In genomic region chr12:20601668-20602280, GRCh38 we compare ENCODE assay signal across 8 cellular contexts.
DNase-seq lines count a peak whose midpoint lies in the region; ATAC-seq and TF ChIP-seq lines count a peak whose summit lies in the region.

No MANE protein-coding gene starts in this region.

- H3K36me3 ChIP-seq in DND-41 (ENCODE audit: insufficient read depth, low read length) (no peaks in the 10 kb centered on the region), breast epithelium (no peaks in the 10 kb centered on the region), liver (ENCODE audit: control insufficient read depth in 4 of 4, insufficient read depth in 3 of 4, low read depth in 1 of 4, low read length in 3 of 4) (no peaks in the 10 kb centered on the region), spleen (no peaks in the 10 kb centered on the region), suprapubic skin (no peaks in the 10 kb centered on the region)

- no peak overlapping the region for H2AFZ ChIP-seq in DND-41 (ENCODE audit: low read depth, low read length)

- H3K27me3 ChIP-seq in DND-41 (ENCODE audit: insufficient read depth, low read length, poor library complexity) = no peaks in the 10 kb centered on the region
- no peaks in the 10 kb centered on the region for H3K27me3 ChIP-seq in breast epithelium
- no peaks in the 10 kb centered on the region for H3K27me3 ChIP-seq in liver (ENCODE audit: control insufficient read depth in 4 of 4, insufficient read depth in 4 of 4, low read length in 3 of 4)
- no peaks in the 10 kb centered on the region for H3K27me3 ChIP-seq in spleen (replicated peaks in 1 of 7)
- no peaks in the 10 kb centered on the region for H3K27me3 ChIP-seq in suprapubic skin

- H3K9ac ChIP-seq in DND-41 (ENCODE audit: low read depth, low read length) (no peak overlapping the region), liver (ENCODE audit: low read depth in 1 of 2, low read length in 2 of 2) (no peak overlapping the region)

- peak; percentile 76 to 78 for TF ChIP-seq RAD21 in liver (IDR thresholded peaks at IDR 0.05)

- TF ChIP-seq EP300 in suprapubic skin (IDR thresholded peaks at IDR 0.05) = no peak

- H3K9me3 ChIP-seq in DND-41 (ENCODE audit: insufficient read depth, low read length, severe bottlenecking) (no peaks in the 10 kb centered on the region), breast epithelium (no peaks in the 10 kb centered on the region), liver (ENCODE audit: control insufficient read depth in 4 of 4, low read length in 3 of 4) (no peaks in the 10 kb centered on the region), spleen (no peaks in the 10 kb centered on the region), suprapubic skin (no peaks in the 10 kb centered on the region)

- POLR2A ChIA-PET in activated CD4-positive, alpha-beta T cell treated with anti-CD3 and anti-CD28 coated beads, Interleukin-2, amount 10 ng/mL, durations not matched to agents 7 days and 5 days (lab: Charles Lee) = no interaction called here

- no peak overlapping the region for H3K4me3 Mint-ChIP-seq in activated CD4-positive, alpha-beta T cell treated with anti-CD3 and anti-CD28 coated beads, Interleukin-2, amount 10 ng/mL, durations not matched to agents 7 days and 5 days

- TF ChIP-seq CTCF in DND-41 (IDR thresholded peaks at IDR 0.05; ENCODE audit: borderline replicate concordance, extremely low read depth, low read length, poor library complexity, severe bottlenecking) = peak; percentile 44
- TF ChIP-seq CTCF in breast epithelium (IDR thresholded peaks at IDR 0.05) = peak in 2 of 3 donors; percentile 26 to 34
- peak; percentile 55 for TF ChIP-seq CTCF in liver (IDR thresholded peaks at IDR 0.05; ENCODE audit: low read depth, low read length, missing input control)
- peak in 3 of 11 experiments; percentile 10 to 19 (median 19) for TF ChIP-seq CTCF in spleen (IDR thresholded peaks at IDR 0.05 in 8 of 11, conservative IDR thresholded peaks at IDR 0.05 in 3 of 11)
- peak in 1 of 2 donors; percentile 23 for TF ChIP-seq CTCF in suprapubic skin (IDR thresholded peaks at IDR 0.05)

- TF ChIP-seq POLR2A in breast epithelium (IDR thresholded peaks at IDR 0.05) (no peak), spleen (IDR thresholded peaks at IDR 0.05) (no peak), suprapubic skin (IDR thresholded peaks at IDR 0.05) (no peak)

- H4K20me1 ChIP-seq in DND-41 (ENCODE audit: insufficient read depth, low read length) = no peaks in the 10 kb centered on the region

- H3K4me1 ChIP-seq in DND-41 (ENCODE audit: insufficient read depth, low read length) (no peaks in the 10 kb centered on the region), breast epithelium (no peaks in the 10 kb centered on the region), liver (ENCODE audit: control insufficient read depth in 4 of 4, insufficient read depth in 4 of 4, low read length in 3 of 4) (no peaks in the 10 kb centered on the region), spleen (no peaks in the 10 kb centered on the region), suprapubic skin (no peaks in the 10 kb centered on the region)

- no peak overlapping the region for H3K27ac ChIP-seq in DND-41 (ENCODE audit: low read length)
- peak overlapping the region in 1 of 2 donors; percentile 50 for H3K27ac ChIP-seq in breast epithelium
- H3K27ac ChIP-seq in liver (ENCODE audit: low read depth in 1 of 2, low read length in 2 of 2) = no peak overlapping the region
- no peak overlapping the region for H3K27ac ChIP-seq in spleen
- H3K27ac ChIP-seq in suprapubic skin = no peak overlapping the region

- H3K4me2 ChIP-seq in DND-41 (ENCODE audit: insufficient read depth, low read length) = no peak overlapping the region

- H3K27ac Mint-ChIP-seq in activated CD4-positive, alpha-beta T cell treated with anti-CD3 and anti-CD28 coated beads, Interleukin-2, amount 10 ng/mL, durations not matched to agents 7 days and 5 days = no peak overlapping the region

- no peaks in the 10 kb centered on the region for H3K79me2 ChIP-seq in DND-41 (ENCODE audit: insufficient read depth, low read length)

- H3K36me3 Mint-ChIP-seq in activated CD4-positive, alpha-beta T cell treated with anti-CD3 and anti-CD28 coated beads, Interleukin-2, amount 10 ng/mL, durations not matched to agents 7 days and 5 days (ENCODE audit: low read depth) = no peaks in the 10 kb centered on the region

- CTCF ChIA-PET in activated CD4-positive, alpha-beta T cell treated with anti-CD3 and anti-CD28 coated beads, Interleukin-2, amount 10 ng/mL, durations not matched to agents 7 days and 5 days (lab: Charles Lee) = no interaction called here

- no peak for DNase-seq in DND-41
- DNase-seq in NCI-H146 (lab: John Stamatoyannopoulos, UW) = peak; percentile 3
- no peak for DNase-seq in breast epithelium (ENCODE audit: low spot score in 2 of 2)
- DNase-seq in SHP77 (lab: John Stamatoyannopoulos, UW) = no peak
- no peak for DNase-seq in activated CD4-positive, alpha-beta T cell treated with anti-CD3 and anti-CD28 coated beads, Interleukin-2, amount 10 ng/mL, durations not matched to agents 7 days and 5 days
- no peak for DNase-seq in spleen
- no peak for DNase-seq in suprapubic skin (ENCODE audit: low spot score in 2 of 2)

- no peaks in the 10 kb centered on the region for H3K9me3 Mint-ChIP-seq in activated CD4-positive, alpha-beta T cell treated with anti-CD3 and anti-CD28 coated beads, Interleukin-2, amount 10 ng/mL, durations not matched to agents 7 days and 5 days

- no peaks in the 10 kb centered on the region for H3K27me3 Mint-ChIP-seq in activated CD4-positive, alpha-beta T cell treated with anti-CD3 and anti-CD28 coated beads, Interleukin-2, amount 10 ng/mL, durations not matched to agents 7 days and 5 days

- intact Hi-C loops in breast epithelium (cut with DNase I; ENCODE audit: low total_unique reads) (no loop called here), spleen (cut with DNase I; ENCODE audit: low total_unique reads) (no loop called here)

- no peaks in the 10 kb centered on the region for H3K4me1 Mint-ChIP-seq in activated CD4-positive, alpha-beta T cell treated with anti-CD3 and anti-CD28 coated beads, Interleukin-2, amount 10 ng/mL, durations not matched to agents 7 days and 5 days

- no peak for ATAC-seq in DND-41 (ENCODE audit: insufficient read depth, low read depth)

- H3K4me3 ChIP-seq in DND-41 (ENCODE audit: low read depth in 1 of 2, low read length in 2 of 2) (no peak overlapping the region), breast epithelium (no peak overlapping the region), liver (ENCODE audit: low read depth in 1 of 3, low read length in 3 of 3) (no peak overlapping the region), spleen (no peak overlapping the region), suprapubic skin (no peak overlapping the region)

- 42% methylated on average over 2 of the region's 2 CpGs for WGBS in liver
- WGBS in spleen, 5 donors = 65 to 73% (median 69%) methylated on average over 2 of the region's 2 CpGs
- 46% methylated on average over 2 of the region's 2 CpGs for WGBS in suprapubic skin

TF ChIP-seq in liver, 16 proteins besides CTCF, POLR2A, EP300 and RAD21 (continues in another document):
- TF ChIP-seq ZBTB33 (IDR thresholded peaks at IDR 0.05) (no peak), FOXA2 (IDR thresholded peaks at IDR 0.05) (no peak), HNF4G (IDR thresholded peaks at IDR 0.05) (no peak), GABPA (IDR thresholded peaks at IDR 0.05 in 1 of 2, conservative IDR thresholded peaks at IDR 0.05 in 1 of 2) (no peak), FOXA1 (IDR thresholded peaks at IDR 0.05) (no peak), YY1 (IDR thresholded peaks at IDR 0.05) (no peak), RXRA (IDR thresholded peaks at IDR 0.05) (no peak), EGR1 (IDR thresholded peaks at IDR 0.05; ENCODE audit: low read depth in 2 of 2) (no peak), TAF1 (conservative IDR thresholded peaks at IDR 0.05) (no peak), NR2F2 (IDR thresholded peaks at IDR 0.05) (no peak), REST (IDR thresholded peaks at IDR 0.05) (no peak), HNF4A (conservative IDR thresholded peaks at IDR 0.05) (no peak)
